8 cellular contexts compared by ENCODE assay signal in the genomic region with DNA sequence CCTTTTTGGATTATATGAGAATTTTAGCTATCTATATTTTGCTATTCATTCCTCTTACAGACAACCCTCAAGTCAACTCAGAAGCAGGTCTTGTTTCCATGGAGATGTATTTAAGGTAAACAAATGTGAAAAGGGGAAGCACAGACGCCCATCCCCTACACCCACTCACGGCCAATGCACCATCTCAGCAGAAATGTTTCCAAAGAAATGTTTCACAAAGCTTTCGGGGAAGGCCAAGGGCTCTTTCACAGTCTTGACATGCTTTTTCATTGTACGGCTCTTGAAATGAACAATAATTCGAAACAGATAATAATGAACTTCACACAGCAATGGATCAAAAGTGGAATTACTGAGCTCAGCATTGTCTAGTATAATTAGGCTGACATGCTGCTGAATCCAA.
DNase-seq lines count a peak whose midpoint lies in the region; ATAC-seq and TF ChIP-seq lines count a peak whose summit lies in the region.

No MANE protein-coding gene starts in this region.

- H3K9me3 Mint-ChIP-seq in stimulated activated effector memory CD8-positive, alpha-beta T cell treated with anti-CD3 and anti-CD28 coated beads, Interleukin-12 subunit alpha, Interleukin-12 subunit beta, amount 100 ng/mL, for 72 hours = peaks cover 3% of the 10 kb centered on the region
- peaks cover 16% of the 10 kb centered on the region for H3K9me3 Mint-ChIP-seq in osteocyte (ENCODE audit: unreplicated experiment)

- no peaks in the 10 kb centered on the region for H3K27me3 ChIP-seq in thyroid gland

- intact Hi-C loops in left cardiac atrium (cut with DNase I) = no loop called here
- intact Hi-C loops in thyroid gland (cut with DNase I) = no loop called here

- peaks cover 44% of the 10 kb centered on the region for H3K36me3 Mint-ChIP-seq in stimulated activated effector memory CD8-positive, alpha-beta T cell treated with anti-CD3 and anti-CD28 coated beads, Interleukin-12 subunit alpha, Interleukin-12 subunit beta, amount 100 ng/mL, for 72 hours
- no peaks in the 10 kb centered on the region for H3K36me3 Mint-ChIP-seq in osteocyte (ENCODE audit: unreplicated experiment)

- no peak for TF ChIP-seq POLR2A in thyroid gland (IDR thresholded peaks at IDR 0.05)

- DNase-seq in SKM-1 (lab: John Stamatoyannopoulos, UW; ENCODE audit: unreplicated experiment) (peak; percentile 78), left cardiac atrium (no peak), osteocyte (ENCODE audit: extremely low spot score, unreplicated experiment) (no peak), thyroid gland (no peak)
- peak in 1 of 2 donors; percentile 84 for DNase-seq in stimulated activated effector memory CD8-positive, alpha-beta T cell treated with anti-CD3 and anti-CD28 coated beads, Interleukin-12 subunit alpha, Interleukin-12 subunit beta, amount 100 ng/mL, for 72 hours (ENCODE audit: low spot score in 2 of 2)
- DNase-seq in NK-92 treated with Interleukin-12 subunit alpha and Interleukin-12 subunit beta, amount 100 ng/mL, for 24 hours (lab: John Stamatoyannopoulos, UW) = no peak

- no peak overlapping the region for H3K27ac ChIP-seq in thyroid gland

- ATAC-seq in GM19043 (IDR thresholded peaks at IDR 0.05; ENCODE audit: low read depth, unreplicated experiment) = peak; percentile 63
- peak; percentile 67 for ATAC-seq in HG02938 (IDR thresholded peaks at IDR 0.05; ENCODE audit: unreplicated experiment)
- ATAC-seq in left cardiac atrium = peak; percentile 56 to 72
- ATAC-seq in stimulated activated effector memory CD8-positive, alpha-beta T cell treated with anti-CD3 and anti-CD28 coated beads, Interleukin-12 subunit alpha, Interleukin-12 subunit beta, amount 100 ng/mL, for 72 hours = peak; percentile 77

- no peaks in the 10 kb centered on the region for H3K36me3 ChIP-seq in thyroid gland

- TF ChIP-seq CTCF in osteocyte (IDR thresholded peaks at IDR 0.05) = no peak
- TF ChIP-seq CTCF in thyroid gland (IDR thresholded peaks at IDR 0.05) = no peak

- no peaks in the 10 kb centered on the region for H3K27me3 Mint-ChIP-seq in osteocyte (ENCODE audit: unreplicated experiment)

- H3K4me3 Mint-ChIP-seq in stimulated activated effector memory CD8-positive, alpha-beta T cell treated with anti-CD3 and anti-CD28 coated beads, Interleukin-12 subunit alpha, Interleukin-12 subunit beta, amount 100 ng/mL, for 72 hours = peak overlapping the region; percentile 54
- no peak overlapping the region for H3K4me3 Mint-ChIP-seq in osteocyte (ENCODE audit: unreplicated experiment)

- no peak overlapping the region for H3K4me3 ChIP-seq in thyroid gland (replicated peaks in 1 of 3)

- no peaks in the 10 kb centered on the region for H3K9me3 ChIP-seq in thyroid gland

- peak overlapping the region; percentile 96 for H3K27ac Mint-ChIP-seq in stimulated activated effector memory CD8-positive, alpha-beta T cell treated with anti-CD3 and anti-CD28 coated beads, Interleukin-12 subunit alpha, Interleukin-12 subunit beta, amount 100 ng/mL, for 72 hours
- no peak overlapping the region for H3K27ac Mint-ChIP-seq in osteocyte (ENCODE audit: unreplicated experiment)

- 60 to 71% methylated on average over 5 of the region's 5 CpGs for WGBS in thyroid gland, 2 donors

- H3K4me1 Mint-ChIP-seq in stimulated activated effector memory CD8-positive, alpha-beta T cell treated with anti-CD3 and anti-CD28 coated beads, Interleukin-12 subunit alpha, Interleukin-12 subunit beta, amount 100 ng/mL, for 72 hours = peaks cover 73% of the 10 kb centered on the region
- H3K4me1 Mint-ChIP-seq in osteocyte (ENCODE audit: unreplicated experiment) = no peaks in the 10 kb centered on the region

- no peaks in the 10 kb centered on the region for H3K4me1 ChIP-seq in thyroid gland
